ENCODE assay signal across 14 cellular contexts in genomic region chr11:10117709-10118341, GRCh38.
A peak's percentile ranks its signal among the peaks of the same experiment; 100 is the strongest.
DNase-seq lines count a peak whose midpoint lies in the region; ATAC-seq and TF ChIP-seq lines count a peak whose summit lies in the region.
"Had no signal": no experiment of that assay in that cellular context is flagged by ENCODE, and none has a peak within 500 bp of the region (broad histone marks: within the 10 kb centered on the region; RNA-seq: fewer than 3 reads in every experiment).

No MANE protein-coding gene starts in this region.

- TF ChIP-seq POLR2A in heart left ventricle (IDR thresholded peaks at IDR 0.05), result no peak
- TF ChIP-seq POLR2A in tibial nerve (IDR thresholded peaks at IDR 0.05), result no peak

- peak in 2 of 4 donors; percentile 20 to 31 for ATAC-seq in heart left ventricle
- ATAC-seq: activated CD4-positive, alpha-beta T cell treated with anti-CD3 and anti-CD28 coated beads for 36 hours; activated T-helper 17 cell treated with anti-CD3 and anti-CD28 coated beads, Interleukin-2, amount 50 U/mL, for 72 hours; stimulated activated effector memory CD8-positive, alpha-beta T cell treated with anti-CD3 and anti-CD28 coated beads, Interleukin-12 subunit alpha, Interleukin-12 subunit beta, amount 100 ng/mL, for 72 hours; T-cell had no signal

- peaks cover 14 to 51% (median 35%) of the 10 kb centered on the region in 12 donors for H3K4me1 ChIP-seq in heart left ventricle
- peaks cover 0 to 64% (median 11%) of the 10 kb centered on the region in 4 donors for H3K4me1 ChIP-seq in tibial nerve
- H3K4me1 ChIP-seq in A673 (ENCODE audit: insufficient read depth, low read length, poor library complexity, severe bottlenecking), result no peaks in the 10 kb centered on the region

- DNase-seq in EL, result peak; percentile 49
- peak; percentile 42 for DNase-seq in astrocyte of the hippocampus (ENCODE audit: low read depth, low spot score)
- DNase-seq in heart left ventricle, result no peak
- DNase-seq in renal cortical epithelial cell (ENCODE audit: low read depth), result peak; percentile 19
- DNase-seq in stimulated activated naive CD4-positive, alpha-beta T cell (lab: John Stamatoyannopoulos, UW), result no peak
- DNase-seq in tibial nerve (ENCODE audit: low spot score in 2 of 2), result no peak
- DNase-seq in A673 (ENCODE audit: low spot score), result no peak
- no peak for DNase-seq in NCI-H146 (lab: John Stamatoyannopoulos, UW)
- DNase-seq: activated CD4-positive, alpha-beta T cell treated with anti-CD3 and anti-CD28 coated beads for 36 hours; Kasumi-1; T-cell had no signal

- H3K27me3 ChIP-seq in heart left ventricle (no peaks in the 10 kb centered on the region), tibial nerve (no peaks in the 10 kb centered on the region), A673 (replicated peaks; ENCODE audit: insufficient read depth, low read depth, low read length, poor library complexity) (no peaks in the 10 kb centered on the region)
- H3K27me3 ChIP-seq: cardiac muscle cell had no signal

- WGBS in heart left ventricle, 4 donors, result 39 to 53% (median 43%) methylated on average over 2 of the region's 2 CpGs
- 29 to 31% methylated on average over 2 of the region's 2 CpGs for WGBS in tibial nerve, 2 donors

- POLR2A ChIA-PET in A673 (lab: Charles Lee; ENCODE audit: low non-redundant PET), result no interaction called here

- no peaks in the 10 kb centered on the region for H3K36me3 ChIP-seq in heart left ventricle
- no peaks in the 10 kb centered on the region for H3K36me3 ChIP-seq in tibial nerve
- no peaks in the 10 kb centered on the region for H3K36me3 ChIP-seq in A673 (ENCODE audit: insufficient read depth, low read length, poor library complexity, severe bottlenecking)
- H3K36me3 ChIP-seq: cardiac muscle cell had no signal

- intact Hi-C loops in heart left ventricle (cut with DNase I), result loop anchor here in 4 of 10 donors (10.0 kb wide), 2 partner anchors 177 to 187 kb away; partner anchors contain the start of genes ADM (in 3 of the 4) and SBF2 (in 1 of the 4)
- intact Hi-C loops in A673 (cut with micrococcal nuclease; ENCODE audit: unreplicated experiment), result no loop called here

- no TSS peak for BruUV-seq in A673 (replicated peaks; lab: Mats Ljungman, UMichigan)

- CTCF ChIA-PET in A673 (lab: Charles Lee), result no interaction called here

- H3K4me3 ChIP-seq in heart left ventricle (no peak overlapping the region), tibial nerve (no peak overlapping the region), A673 (ENCODE audit: low read depth, low read length, poor library complexity, severe bottlenecking) (no peak overlapping the region)
- H3K4me3 ChIP-seq: cardiac muscle cell had no signal

- H3K9me3 ChIP-seq in heart left ventricle (peaks cover 0 to 6% (median 0%) of the 10 kb centered on the region in 12 donors), tibial nerve (no peaks in the 10 kb centered on the region), A673 (ENCODE audit: low read depth, low read length, poor library complexity, severe bottlenecking) (no peaks in the 10 kb centered on the region)

- peak in 1 of 2 donors; percentile 48 for TF ChIP-seq EP300 in tibial nerve (IDR thresholded peaks at IDR 0.05)

- peak overlapping the region in 11 of 12 donors; percentile 0 to 68 (median 40) for H3K27ac ChIP-seq in heart left ventricle
- H3K27ac ChIP-seq in tibial nerve, result peak overlapping the region in 2 of 4 donors; percentile 53 to 70
- H3K27ac ChIP-seq in A673 (ENCODE audit: low read depth, low read length, poor library complexity, severe bottlenecking), result no peak overlapping the region
- H3K27ac ChIP-seq: cardiac muscle cell had no signal

- TF ChIP-seq CTCF in heart left ventricle (IDR thresholded peaks at IDR 0.05) (no peak), tibial nerve (IDR thresholded peaks at IDR 0.05) (no peak), A673 (conservative IDR thresholded peaks at IDR 0.05; ENCODE audit: low read depth, low read length) (no peak)

Comparison
In these comparisons a context has a peak if more than half of its experiments do, and no peak if none do; other contexts are left out.
1. DNase-seq: peak in EL (single experiment), astrocyte of the hippocampus (single experiment) and renal cortical epithelial cell (single experiment); none in heart left ventricle (0 of 5), stimulated activated naive CD4-positive, alpha-beta T cell (0 of 6), tibial nerve (0 of 2), A673 (single experiment) and NCI-H146 (single experiment).